Comparison of ENCODE assay signal across 18 cellular contexts in genomic region chr1:16087733-16088132, GRCh38. TPM values are rescaled to one million over a fixed set of nuclear protein-coding genes. Genes with fewer than 3 reads are reported as not detected.
A peak's percentile ranks its signal among the peaks of the same experiment; 100 is the strongest.
DNase-seq lines count a peak whose midpoint lies in the region; ATAC-seq, FAIRE-seq and TF ChIP-seq lines count a peak whose summit lies in the region.
"Had no signal": no experiment of that assay in that cellular context is flagged by ENCODE, and none has a peak within 500 bp of the region (broad histone marks: within the 10 kb centered on the region; RNA-seq: fewer than 3 reads in every experiment).

No MANE protein-coding gene starts in this region.

- H3K4me2 ChIP-seq in HepG2 (ENCODE audit: low read depth, low read length) = peak overlapping the region; percentile 61; the same call in 1 of the 2 replicates
- no peak overlapping the region for H3K4me2 ChIP-seq in astrocyte (ENCODE audit: low read length)
- H3K4me2 ChIP-seq in mesenchymal stem cell (ENCODE audit: low read length, poor library complexity, severe bottlenecking) = no peak overlapping the region

- H3K18ac ChIP-seq in mesenchymal stem cell (ENCODE audit: low read depth in 1 of 2, low read length in 2 of 2) = no peak overlapping the region

- peak overlapping the region; percentile 66 for H3K27ac Mint-ChIP-seq in astrocyte (ENCODE audit: unreplicated experiment)
- H3K27ac Mint-ChIP-seq: CD4-positive, alpha-beta T cell had no signal

- H2BK15ac ChIP-seq in mesenchymal stem cell (ENCODE audit: low read depth, poor library complexity, severe bottlenecking) = no peak overlapping the region

- H3K4me1 ChIP-seq in HepG2 (ENCODE audit: insufficient read depth, low read length) (peaks cover 50% of the 10 kb centered on the region), right lobe of liver (no peaks in the 10 kb centered on the region), astrocyte (ENCODE audit: insufficient read depth, low read length) (peaks cover 15% of the 10 kb centered on the region), mesenchymal stem cell (ENCODE audit: control insufficient read depth, insufficient read depth, low read depth, low read length) (peaks cover 27% of the 10 kb centered on the region), aorta (ENCODE audit: control insufficient read depth in 1 of 2, insufficient read depth in 2 of 2, low read length in 2 of 2) (no peaks in the 10 kb centered on the region)

- H3K14ac ChIP-seq in mesenchymal stem cell (ENCODE audit: low read length in 2 of 2) = no peak overlapping the region

- H2BK5ac ChIP-seq in mesenchymal stem cell (ENCODE audit: low read depth, low read length, poor library complexity, severe bottlenecking) = no peak overlapping the region

- no TSS peak for BruUV-seq in HepG2 (replicated peaks; lab: Mats Ljungman, UMichigan)

- ATAC-seq in HepG2 (no peak), right lobe of liver (no peak), aorta (ENCODE audit: low FRiP score) (no peak), HG02571 (IDR thresholded peaks at IDR 0.05; ENCODE audit: unreplicated experiment) (no peak)
- ATAC-seq: HCT116, PC-3 had no signal

- H3K4me1 Mint-ChIP-seq in astrocyte (ENCODE audit: low read depth, unreplicated experiment) = peaks cover 3% of the 10 kb centered on the region

- H3K9ac ChIP-seq in HepG2 (ENCODE audit: insufficient read depth, low read depth, low read length) (no peak overlapping the region), astrocyte (ENCODE audit: low read length) (no peak overlapping the region), mesenchymal stem cell (ENCODE audit: low read length) (no peak overlapping the region)

- H3K79me2 ChIP-seq in HepG2 (ENCODE audit: insufficient read depth, low read length) (no peaks in the 10 kb centered on the region), astrocyte (ENCODE audit: insufficient read depth, low read length) (no peaks in the 10 kb centered on the region)

- H2AFZ ChIP-seq in HepG2 (ENCODE audit: low read length) (no peak overlapping the region), astrocyte (ENCODE audit: low read depth, low read length) (no peak overlapping the region), mesenchymal stem cell (ENCODE audit: low read depth, low read length) (no peak overlapping the region)

- intact Hi-C loops in HepG2 (cut with micrococcal nuclease; ENCODE audit: unreplicated experiment) (no loop called here), right lobe of liver (cut with DNase I) (no loop called here), aorta (cut with DNase I) (no loop called here)

- TF ChIP-seq CTCF in HepG2 (CRISPR knock-in tag; IDR thresholded peaks at IDR 0.05) = no peak
- no peak for TF ChIP-seq CTCF in right lobe of liver (IDR thresholded peaks at IDR 0.05)
- TF ChIP-seq CTCF in astrocyte (IDR thresholded peaks at IDR 0.05; ENCODE audit: insufficient read depth, low read depth, low read length) = no peak

- H4K8ac ChIP-seq in mesenchymal stem cell (ENCODE audit: low read length) = no peak overlapping the region

- POLR2A ChIA-PET in HepG2 (lab: Yijun Ruan, JAX) = no interaction called here

- no peak for TF ChIP-seq RAD21 in HepG2 (CRISPR knock-in tag; IDR thresholded peaks at IDR 0.05)

- no peak overlapping the region for H3K4ac ChIP-seq in mesenchymal stem cell (ENCODE audit: low read depth in 1 of 2, low read length in 2 of 2)

- peak overlapping the region; percentile 34 for H2AK5ac ChIP-seq in mesenchymal stem cell (ENCODE audit: low read length, severe bottlenecking)

- H2BK120ac ChIP-seq in mesenchymal stem cell (ENCODE audit: low read depth, low read length) = no peak overlapping the region

- H3K4me3 ChIP-seq in HepG2 (replicated peaks in 1 of 3; ENCODE audit: insufficient read depth in 1 of 3, low read depth in 2 of 3, low read length in 3 of 3) (no peak overlapping the region), right lobe of liver (no peak overlapping the region), astrocyte (ENCODE audit: insufficient read depth, low read depth, low read length) (no peak overlapping the region), mesenchymal stem cell (ENCODE audit: insufficient read depth in 1 of 2, low read depth in 1 of 2, low read length in 2 of 2) (no peak overlapping the region), aorta (ENCODE audit: low read length in 2 of 2) (no peak overlapping the region)
- H3K4me3 ChIP-seq: SJSA1 had no signal

- H3K27me3 ChIP-seq in HepG2 (ENCODE audit: control insufficient read depth in 1 of 2, insufficient read depth in 2 of 2, low read length in 2 of 2) = peaks cover 2 to 51% of the 10 kb centered on the region in 2 experiments; a peak in 4 of 5 replicates
- no peaks in the 10 kb centered on the region for H3K27me3 ChIP-seq in right lobe of liver
- H3K27me3 ChIP-seq in astrocyte (ENCODE audit: insufficient read depth, low read length) = no peaks in the 10 kb centered on the region
- peaks cover 0 to 36% of the 10 kb centered on the region in 2 experiments for H3K27me3 ChIP-seq in mesenchymal stem cell (ENCODE audit: control insufficient read depth in 1 of 2, insufficient read depth in 1 of 2, low read length in 2 of 2)
- H3K27me3 ChIP-seq in aorta (ENCODE audit: control insufficient read depth in 1 of 2, insufficient read depth in 2 of 2, low read length in 1 of 2) = no peaks in the 10 kb centered on the region
- H3K27me3 ChIP-seq: SJSA1 had no signal

- peaks cover 20% of the 10 kb centered on the region for H3K27me3 Mint-ChIP-seq in astrocyte (ENCODE audit: low read depth, unreplicated experiment)
- H3K27me3 Mint-ChIP-seq: CD4-positive, alpha-beta T cell had no signal

- no peaks in the 10 kb centered on the region for H4K20me1 ChIP-seq in HepG2 (ENCODE audit: insufficient read depth, low read length)
- H4K20me1 ChIP-seq in astrocyte (ENCODE audit: insufficient read depth, low read length) = no peaks in the 10 kb centered on the region

- CTCF ChIA-PET in HepG2 (lab: Yijun Ruan, JAX; ENCODE audit: low intra/inter-chr PET ratio, low total read pairs) = no interaction called here

- H4K91ac ChIP-seq in mesenchymal stem cell (ENCODE audit: low read length) = peak overlapping the region; percentile 34

- H3K27ac ChIP-seq in HepG2 (ENCODE audit: extremely low read length, insufficient read depth, low read length) (no peak overlapping the region), right lobe of liver (no peak overlapping the region), astrocyte (ENCODE audit: low read depth, low read length) (no peak overlapping the region), mesenchymal stem cell (ENCODE audit: low read length, poor library complexity, severe bottlenecking) (no peak overlapping the region), aorta (ENCODE audit: low read depth in 1 of 2, low read length in 2 of 2) (no peak overlapping the region)
- H3K27ac ChIP-seq: SJSA1 had no signal

- no peak for TF ChIP-seq EP300 in HepG2 (IDR thresholded peaks at IDR 0.05; ENCODE audit: low read depth in 2 of 2, low read length in 2 of 2)
- TF ChIP-seq EP300 in HepG2 (CRISPR knock-in tag; IDR thresholded peaks at IDR 0.05; ENCODE audit: borderline replicate concordance) = no peak

- H3K9me3 Mint-ChIP-seq in astrocyte (ENCODE audit: unreplicated experiment) = no peaks in the 10 kb centered on the region
- H3K9me3 Mint-ChIP-seq: CD4-positive, alpha-beta T cell had no signal

- H3K79me1 ChIP-seq in mesenchymal stem cell (replicated peaks; ENCODE audit: low read length, poor library complexity, severe bottlenecking) = peaks cover 3% of the 10 kb centered on the region

- no peaks in the 10 kb centered on the region for H3K36me3 Mint-ChIP-seq in astrocyte (ENCODE audit: low read depth, unreplicated experiment)

- no peak overlapping the region for H2BK12ac ChIP-seq in mesenchymal stem cell (ENCODE audit: low read length in 2 of 2)

- H3K36me3 ChIP-seq in HepG2 (replicated peaks in 1 of 2; ENCODE audit: control insufficient read depth in 1 of 2, insufficient read depth in 2 of 2, low read length in 2 of 2) (no peaks in the 10 kb centered on the region), right lobe of liver (no peaks in the 10 kb centered on the region), astrocyte (ENCODE audit: insufficient read depth, low read length) (no peaks in the 10 kb centered on the region), mesenchymal stem cell (ENCODE audit: control insufficient read depth in 1 of 2, insufficient read depth in 2 of 2, low read depth in 1 of 2, low read length in 2 of 2) (no peaks in the 10 kb centered on the region), aorta (ENCODE audit: control insufficient read depth in 1 of 2, insufficient read depth in 2 of 2, low read length in 1 of 2) (no peaks in the 10 kb centered on the region)
- H3K36me3 ChIP-seq: SJSA1 had no signal

- TF ChIP-seq POLR2A in HepG2 (IDR thresholded peaks at IDR 0.05; ENCODE audit: insufficient read depth in 1 of 2, low read depth in 2 of 2, low read length in 2 of 2) = no peak
- TF ChIP-seq POLR2A in right lobe of liver (IDR thresholded peaks at IDR 0.05) = no peak

- 40% methylated on average over 7 of the region's 7 CpGs for WGBS in HepG2 (ENCODE audit: low lambda C conversion rate)
- WGBS in right lobe of liver (ENCODE audit: insufficient coverage, low coverage, low lambda C conversion rate, missing lambda C conversion rate) = 77% methylated on average over 6 of the region's 7 CpGs
- 85% methylated on average over 5 of the region's 7 CpGs for WGBS in mesenchymal stem cell
- WGBS in aorta, 2 donors = 81 to 84% methylated on average over 7 of the region's 7 CpGs

- no peak overlapping the region for H3K23ac ChIP-seq in mesenchymal stem cell (ENCODE audit: low read length in 2 of 2)

- no peaks in the 10 kb centered on the region for H3K9me3 ChIP-seq in HepG2 (ENCODE audit: low read length)
- H3K9me3 ChIP-seq in right lobe of liver = no peaks in the 10 kb centered on the region
- no peaks in the 10 kb centered on the region for H3K9me3 ChIP-seq in astrocyte (ENCODE audit: insufficient read depth, low read depth, low read length)
- H3K9me3 ChIP-seq in mesenchymal stem cell (ENCODE audit: control insufficient read depth, low read length) = no peaks in the 10 kb centered on the region
- H3K9me3 ChIP-seq in aorta (ENCODE audit: control insufficient read depth, low read length) = no peaks in the 10 kb centered on the region
- H3K9me3 ChIP-seq: SJSA1 had no signal

- in situ Hi-C loops in HepG2 (cut with HindIII; ENCODE audit: extremely low pct_ligation_motif_present, low pct_unique_long_range_greater_than_20kb) = no loop called here

- DNase-seq in HepG2 (ENCODE audit: low spot score) (no peak), right lobe of liver (no peak), astrocyte (ENCODE audit: low read depth) (no peak), mesenchymal stem cell (no peak), aorta (peak; percentile 11 to 45), cerebellar cortex (ENCODE audit: low spot score) (no peak), DMS114 treated with DMSO at 0.1 percent for 48 hours (lab: John Stamatoyannopoulos, UW; ENCODE audit: unreplicated experiment) (no peak)
- DNase-seq: CD4-positive, alpha-beta T cell; KG1; NCI-H1436; NCI-H2029; NCI-H2171 treated with DMSO at 0.1 percent for 48 hours; NCI-H510A; NCI-H82; PC-3 had no signal

- no peak overlapping the region for H3K4me3 Mint-ChIP-seq in astrocyte (ENCODE audit: unreplicated experiment)
- H3K4me3 Mint-ChIP-seq: CD4-positive, alpha-beta T cell had no signal

- FAIRE-seq in HepG2 (lab: Jason Lieb, UNC) = no peak
- no peak for FAIRE-seq in astrocyte (lab: Jason Lieb, UNC)

RNA-seq across cellular contexts. Expression of gene FAM131C, which starts 14.3 kb away (rescaled TPM):
- total RNA-seq in HepG2 (2016; rRNA removed; fragmentation: Illumina TruSeq; extraction: Trizol) = not detected in 2 replicates
- total RNA-seq in HepG2 (2016; cell fraction: cytosol; rRNA removed; fragmentation: Illumina TruSeq; extraction: Trizol; ENCODE audit: low read depth) = not detected in 2 replicates
- total RNA-seq in HepG2 (2016; cell fraction: insoluble cytoplasmic fraction; rRNA removed; fragmentation: Illumina TruSeq; extraction: Trizol) = not detected in 2 replicates
- not detected in 2 replicates for total RNA-seq in HepG2 (2016; cell fraction: membrane; rRNA removed; fragmentation: Illumina TruSeq; extraction: Trizol)
- not detected in 2 replicates for total RNA-seq in HepG2 (2016; cell fraction: nucleus; rRNA removed; fragmentation: Illumina TruSeq; extraction: Trizol)
- polyA plus RNA-seq in HepG2 (2011; rRNA removed) = 0.07 and 0.10 TPM in 2 replicates
- 0.06 and 0.11 TPM in 2 replicates for polyA plus RNA-seq in HepG2 (2011; cell fraction: cytosol; rRNA removed)
- 0.10 and 0.17 TPM in 2 replicates for polyA plus RNA-seq in HepG2 (2011; cell fraction: nucleus; rRNA removed)
- 0.13 and 0.69 TPM in 2 replicates for polyA plus RNA-seq in HepG2 (2012)
- polyA plus RNA-seq in HepG2 (2016; cell fraction: cytosol; fragmentation: Illumina TruSeq; extraction: Trizol; ENCODE audit: low read depth) = not detected in 2 replicates
- not detected in 2 replicates for polyA plus RNA-seq in HepG2 (2016; cell fraction: insoluble cytoplasmic fraction; fragmentation: Illumina TruSeq; extraction: Trizol; ENCODE audit: low read depth)
- 0.09 TPM in 1 of 2 replicates, not detected in the other for polyA plus RNA-seq in HepG2 (2016; cell fraction: membrane; fragmentation: Illumina TruSeq; extraction: Trizol; ENCODE audit: low read depth)
- polyA plus RNA-seq in HepG2 (2016; cell fraction: nucleus; fragmentation: Illumina TruSeq; extraction: Trizol; ENCODE audit: insufficient read depth, low read depth) = not detected in 2 replicates
- polyA minus RNA-seq in HepG2 (2011; rRNA and poly(A)+ RNA removed; ENCODE audit: low replicate concordance) = 0.22 and 1.1 TPM in 2 replicates
- not detected in 2 replicates for polyA minus RNA-seq in HepG2 (2011; cell fraction: cytosol; rRNA and poly(A)+ RNA removed)
- not detected in 2 replicates for polyA minus RNA-seq in HepG2 (2011; cell fraction: nucleus; rRNA and poly(A)+ RNA removed)
- total RNA-seq in right lobe of liver = under 1 TPM in 2 of 6 experiments, not detected in 4; 0.19 to 1.00 TPM
- total RNA-seq in astrocyte = 0.11 and 0.38 TPM in 2 replicates
- 0.37 TPM for polyA plus RNA-seq in mesenchymal stem cell (2013, experiment 1 of 2)
- 0.44 TPM for polyA plus RNA-seq in mesenchymal stem cell (2013, experiment 2 of 2)
- under 1 TPM in 1 of 2 donors, not detected in 1; 0.26 TPM for total RNA-seq in aorta
- polyA plus RNA-seq in aorta = under 1 TPM in 1 of 2 donors, not detected in 1; 0.67 TPM
- total RNA-seq: CD4-positive, alpha-beta T cell had no signal

RNA-seq across cellular contexts. Expression of gene CLCNKB, which starts 44.2 kb away (rescaled TPM):
- total RNA-seq in HepG2 (2016; rRNA removed; fragmentation: Illumina TruSeq; extraction: Trizol) (not detected in 2 replicates), right lobe of liver (not detected), astrocyte (0.36 and 0.64 TPM in 2 replicates), aorta (under 1 TPM in 1 of 2 donors, not detected in 1; 0.39 TPM)
- total RNA-seq in HepG2 (2016; cell fraction: cytosol; rRNA removed; fragmentation: Illumina TruSeq; extraction: Trizol; ENCODE audit: low read depth) = not detected in 2 replicates
- total RNA-seq in HepG2 (2016; cell fraction: insoluble cytoplasmic fraction; rRNA removed; fragmentation: Illumina TruSeq; extraction: Trizol) = not detected in 2 replicates
- not detected in 2 replicates for total RNA-seq in HepG2 (2016; cell fraction: membrane; rRNA removed; fragmentation: Illumina TruSeq; extraction: Trizol)
- total RNA-seq in HepG2 (2016; cell fraction: nucleus; rRNA removed; fragmentation: Illumina TruSeq; extraction: Trizol) = not detected in 2 replicates
- polyA plus RNA-seq in HepG2 (2011; rRNA removed) (0.04 TPM in 1 of 2 replicates, not detected in the other), aorta (under 1 TPM; 0.23 to 0.38 TPM)
- not detected in 2 replicates for polyA plus RNA-seq in HepG2 (2011; cell fraction: cytosol; rRNA removed)
- polyA plus RNA-seq in HepG2 (2011; cell fraction: nucleus; rRNA removed) = 0.09 and 0.13 TPM in 2 replicates
- 0.08 TPM in 1 of 2 replicates, not detected in the other for polyA plus RNA-seq in HepG2 (2012)
- polyA plus RNA-seq in HepG2 (2016; cell fraction: cytosol; fragmentation: Illumina TruSeq; extraction: Trizol; ENCODE audit: low read depth) = not detected in 2 replicates
- not detected in 2 replicates for polyA plus RNA-seq in HepG2 (2016; cell fraction: insoluble cytoplasmic fraction; fragmentation: Illumina TruSeq; extraction: Trizol; ENCODE audit: low read depth)
- not detected in 2 replicates for polyA plus RNA-seq in HepG2 (2016; cell fraction: membrane; fragmentation: Illumina TruSeq; extraction: Trizol; ENCODE audit: low read depth)
- polyA plus RNA-seq in HepG2 (2016; cell fraction: nucleus; fragmentation: Illumina TruSeq; extraction: Trizol; ENCODE audit: insufficient read depth, low read depth) = not detected in 2 replicates
- not detected in 2 replicates for polyA minus RNA-seq in HepG2 (2011; rRNA and poly(A)+ RNA removed; ENCODE audit: low replicate concordance)
- polyA minus RNA-seq in HepG2 (2011; cell fraction: cytosol; rRNA and poly(A)+ RNA removed) = not detected in 2 replicates
- polyA minus RNA-seq in HepG2 (2011; cell fraction: nucleus; rRNA and poly(A)+ RNA removed) = not detected in 2 replicates
- 0.43 TPM for polyA plus RNA-seq in mesenchymal stem cell (2013, experiment 1 of 2)
- 0.32 TPM for polyA plus RNA-seq in mesenchymal stem cell (2013, experiment 2 of 2)
- total RNA-seq: CD4-positive, alpha-beta T cell; PC-3; SJSA1 had no signal

Comparison
In these comparisons a context has a peak if more than half of its experiments do, and no peak if none do; other contexts are left out.
1. DNase-seq: peak in aorta (2 of 2); none in HepG2 (single experiment), right lobe of liver (0 of 3), astrocyte (single experiment), mesenchymal stem cell (single experiment), cerebellar cortex (single experiment) and DMS114 treated with DMSO at 0.1 percent for 48 hours (single experiment).